8 cellular contexts compared by ENCODE assay signal in the genomic region with DNA sequence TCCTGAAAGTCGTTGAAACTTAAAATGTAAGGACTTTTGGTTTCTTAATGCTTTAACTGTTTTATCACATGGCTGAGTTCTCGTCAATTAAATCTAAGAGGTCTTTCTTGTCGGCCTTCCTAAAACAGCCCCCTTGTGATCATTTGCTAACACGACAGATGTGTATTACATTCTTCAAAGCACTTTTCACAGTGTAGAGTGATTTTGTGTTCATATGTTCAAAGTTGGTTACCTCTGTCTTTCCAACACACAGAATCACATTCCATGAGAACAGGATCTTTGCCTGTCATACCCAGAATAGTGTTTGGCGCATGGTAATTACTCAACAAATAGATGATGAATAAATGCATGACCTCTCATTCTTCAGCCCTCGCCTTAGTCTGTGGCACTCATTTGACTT. TPM values are rescaled to one million over a fixed set of nuclear protein-coding genes. Genes with fewer than 3 reads are reported as not detected.
DNase-seq lines count a peak whose midpoint lies in the region; ATAC-seq and TF ChIP-seq lines count a peak whose summit lies in the region.

No MANE protein-coding gene starts in this region.

- no peak for TF ChIP-seq POLR2A in esophagus squamous epithelium (IDR thresholded peaks at IDR 0.05)
- no peak for TF ChIP-seq POLR2A in gastrocnemius medialis (IDR thresholded peaks at IDR 0.05)

- H3K27ac ChIP-seq in OCI-LY1 (ENCODE audit: low read depth, low read length, poor library complexity, severe bottlenecking) (no peak overlapping the region), esophagus squamous epithelium (peak overlapping the region in 3 of 4 donors; percentile 88 to 94 (median 89)), gastrocnemius medialis (peak overlapping the region; percentile 84 to 92 (median 86))

- no peaks in the 10 kb centered on the region for H3K9me3 ChIP-seq in OCI-LY1 (ENCODE audit: low read length)
- no peaks in the 10 kb centered on the region for H3K9me3 ChIP-seq in esophagus squamous epithelium
- H3K9me3 ChIP-seq in gastrocnemius medialis, result no peaks in the 10 kb centered on the region

- H4K20me1 ChIP-seq in OCI-LY1 (ENCODE audit: insufficient read depth, low read length), result no peaks in the 10 kb centered on the region

- H3K27me3 ChIP-seq in OCI-LY1 (ENCODE audit: insufficient read depth, low read length), result no peaks in the 10 kb centered on the region
- no peaks in the 10 kb centered on the region for H3K27me3 ChIP-seq in esophagus squamous epithelium
- H3K27me3 ChIP-seq in gastrocnemius medialis, result no peaks in the 10 kb centered on the region

- H3F3A ChIP-seq in OCI-LY1 (ENCODE audit: insufficient read depth, low read length), result no peaks in the 10 kb centered on the region

- H3K4me3 ChIP-seq in GM12875 (ENCODE audit: low read depth, low read length), result peak overlapping the region; percentile 82
- H3K4me3 ChIP-seq in OCI-LY1 (ENCODE audit: low read depth, low read length, poor library complexity, severe bottlenecking), result peak overlapping the region; percentile 94
- H3K4me3 ChIP-seq in esophagus squamous epithelium, result peak overlapping the region; percentile 74 to 96 (median 84)
- peak overlapping the region; percentile 58 to 87 (median 82) for H3K4me3 ChIP-seq in gastrocnemius medialis

- in situ Hi-C loops in gastrocnemius medialis (cut with MboI; ENCODE audit: low sequenced_read_pairs in 4 of 4), result no loop called here

- 8 to 13% methylated on average over 6 of the region's 6 CpGs for WGBS in esophagus squamous epithelium, 2 donors

- ATAC-seq in gastrocnemius medialis (no peak), left lobe of liver (no peak), HG02870 (IDR thresholded peaks at IDR 0.05; ENCODE audit: unreplicated experiment) (no peak), GM18870 (IDR thresholded peaks at IDR 0.05; ENCODE audit: unreplicated experiment) (no peak)

- H3K4me2 ChIP-seq in OCI-LY1 (ENCODE audit: low read length), result peak overlapping the region; percentile 96

- no peak overlapping the region for H2AFZ ChIP-seq in OCI-LY1 (ENCODE audit: low read length)

- H3K36me3 ChIP-seq in OCI-LY1 (ENCODE audit: insufficient read depth, low read length) (0 out of 2 replicates have a peak, but pooled peaks cover 5% of the 10 kb centered on the region), esophagus squamous epithelium (no peaks in the 10 kb centered on the region), gastrocnemius medialis (no peaks in the 10 kb centered on the region)

- peaks cover 24% of the 10 kb centered on the region for H3K4me1 ChIP-seq in OCI-LY1 (ENCODE audit: insufficient read depth, low read length, severe bottlenecking)
- H3K4me1 ChIP-seq in esophagus squamous epithelium, result peaks cover 10 to 37% (median 17%) of the 10 kb centered on the region in 3 donors
- H3K4me1 ChIP-seq in gastrocnemius medialis, result peaks cover 18 to 19% of the 10 kb centered on the region in 2 donors

- intact Hi-C loops in esophagus squamous epithelium (cut with DNase I), result no loop called here
- intact Hi-C loops in gastrocnemius medialis (cut with DNase I; ENCODE audit: low total_unique reads), result loop anchor here (5.0 to 10.0 kb wide), 3 partner anchors 74 to 186 kb away; no protein-coding TSS in a partner anchor

- no peak for DNase-seq in esophagus squamous epithelium (lab: John Stamatoyannopoulos, UW)
- no peak for DNase-seq in gastrocnemius medialis
- no peak for DNase-seq in left lobe of liver (ENCODE audit: low spot score)
- no peak for DNase-seq in NCI-H2081 (lab: John Stamatoyannopoulos, UW)

- peaks cover 56% of the 10 kb centered on the region for H3K79me2 ChIP-seq in OCI-LY1 (ENCODE audit: insufficient read depth, low read length)

- H3K9ac ChIP-seq in OCI-LY1 (ENCODE audit: low read length), result peak overlapping the region; percentile 91

- no peaks in the 10 kb centered on the region for H3K9me2 ChIP-seq in OCI-LY1 (ENCODE audit: low read depth, low read length)

- TF ChIP-seq CTCF in GM12875 (IDR thresholded peaks at IDR 0.05; ENCODE audit: borderline replicate concordance, insufficient read depth, low read depth, low read length) (no peak), OCI-LY1 (IDR thresholded peaks at IDR 0.05; ENCODE audit: low read length) (peak; percentile 33; the same call in 1 of the 2 replicates), esophagus squamous epithelium (IDR thresholded peaks at IDR 0.05) (no peak), gastrocnemius medialis (IDR thresholded peaks at IDR 0.05 in 4 of 5, conservative IDR thresholded peaks at IDR 0.05 in 1 of 5) (no peak)

RNA-seq across cellular contexts. Expression of gene GTF2F2, which starts 1.1 kb away (rescaled TPM):
- total RNA-seq in esophagus squamous epithelium (10 to 100 TPM in 3 of 4 donors, 1 to 10 TPM in 1; 9.4 to 23.3 (median 19.6) TPM), gastrocnemius medialis (10 to 100 TPM; 11.5 to 16.9 (median 13.3) TPM), left lobe of liver (4.4 TPM)
